Comparison of ENCODE assay signal across 33 cellular contexts in genomic region chr1:30328100-30328370, GRCh38.
"Had no signal": no experiment of that assay in that cellular context is flagged by ENCODE, and none has a peak within 500 bp of the region (broad histone marks: within the 10 kb centered on the region; RNA-seq: fewer than 3 reads in every experiment).

No MANE protein-coding gene starts in this region.

- ATAC-seq: activated CD8-positive, alpha-beta memory T cell treated with anti-CD3 and anti-CD28 coated beads, Interleukin-2, amount 10 ng/mL, durations not matched to agents 7 days and 5 days; activated CD8-positive, alpha-beta T cell treated with anti-CD3 and anti-CD28 coated beads, Interleukin-2, amount 10 ng/mL, durations not matched to agents 7 days and 5 days; activated naive CD8-positive, alpha-beta T cell treated with anti-CD3 and anti-CD28 coated beads, Interleukin-2, amount 50 U/mL, for 24 hours had no signal

- H3K9me3 ChIP-seq: ascending aorta had no signal

- H3K4me1 Mint-ChIP-seq: activated B cell treated with CpG ODN at 0.5 μM for 24 hours; activated CD4-positive, alpha-beta T cell treated with anti-CD3 and anti-CD28 coated beads, Interleukin-2, amount 10 ng/mL, durations not matched to agents 24 days and 14 days; activated CD8-positive, alpha-beta memory T cell treated with anti-CD3 and anti-CD28 coated beads, Interleukin-2, amount 10 ng/mL, durations not matched to agents 7 days and 5 days; activated naive CD4-positive, alpha-beta T cell treated with anti-CD3 and anti-CD28 coated beads, Interleukin-2, amount 10 ng/mL, durations not matched to agents 7 days and 5 days; activated naive CD4-positive, alpha-beta T cell treated with anti-CD3 and anti-CD28 coated beads, Interleukin-2, amount 50 U/mL, for 24 hours; activated naive CD8-positive, alpha-beta T cell treated with anti-CD3 and anti-CD28 coated beads, Interleukin-2, amount 10 ng/mL, durations not matched to agents 7 days and 5 days; activated naive CD8-positive, alpha-beta T cell treated with anti-CD3 and anti-CD28 coated beads, Interleukin-2, amount 50 U/mL, for 24 hours had no signal

- H3K27ac ChIP-seq: ascending aorta, cardiac muscle cell, VCaP had no signal

- H3K27me3 ChIP-seq: ascending aorta, cardiac muscle cell had no signal

- H3K36me3 Mint-ChIP-seq: activated CD4-positive, alpha-beta memory T cell treated with anti-CD3 and anti-CD28 coated beads for 36 hours; activated CD8-positive, alpha-beta memory T cell treated with anti-CD3 and anti-CD28 coated beads, Interleukin-2, amount 10 ng/mL, durations not matched to agents 7 days and 5 days; activated naive CD4-positive, alpha-beta T cell treated with anti-CD3 and anti-CD28 coated beads, Interleukin-2, amount 10 ng/mL, durations not matched to agents 7 days and 5 days; activated naive CD4-positive, alpha-beta T cell treated with anti-CD3 and anti-CD28 coated beads, Interleukin-2, amount 50 U/mL, for 24 hours; activated naive CD8-positive, alpha-beta T cell; activated naive CD8-positive, alpha-beta T cell treated with anti-CD3 and anti-CD28 coated beads, Interleukin-2, amount 10 ng/mL, durations not matched to agents 7 days and 5 days; brain had no signal

- H3K4me3 Mint-ChIP-seq: activated B cell treated with CpG ODN at 0.5 μM for 24 hours; activated CD4-positive, alpha-beta memory T cell treated with anti-CD3 and anti-CD28 coated beads for 36 hours; activated CD4-positive, alpha-beta T cell treated with anti-CD3 and anti-CD28 coated beads, Interleukin-2, amount 10 ng/mL, durations not matched to agents 24 days and 14 days; activated CD8-positive, alpha-beta memory T cell treated with anti-CD3 and anti-CD28 coated beads, Interleukin-2, amount 10 ng/mL, durations not matched to agents 7 days and 5 days; activated CD8-positive, alpha-beta T cell treated with anti-CD3 and anti-CD28 coated beads, Interleukin-2, amount 10 ng/mL, durations not matched to agents 7 days and 5 days; activated naive CD4-positive, alpha-beta T cell treated with anti-CD3 and anti-CD28 coated beads, Interleukin-2, amount 10 ng/mL, durations not matched to agents 7 days and 5 days; activated naive CD4-positive, alpha-beta T cell treated with anti-CD3 and anti-CD28 coated beads, Interleukin-2, amount 50 U/mL, for 24 hours; activated naive CD8-positive, alpha-beta T cell; activated naive CD8-positive, alpha-beta T cell treated with anti-CD3 and anti-CD28 coated beads, Interleukin-2, amount 10 ng/mL, durations not matched to agents 7 days and 5 days; activated naive CD8-positive, alpha-beta T cell treated with anti-CD3 and anti-CD28 coated beads, Interleukin-2, amount 50 U/mL, for 24 hours; activated T-cell treated with anti-CD3 and anti-CD28 coated beads, Interleukin-2, amount 50 U/mL, for 24 hours; brain; T-helper 1 cell treated with Interleukin-12 subunit alpha and Interleukin-12 subunit beta and Interleukin-4 antibody, amounts not matched to agents 30 μg/mL and 1 μg/mL, for 36 hours; T-helper 2 cell treated with Interferon-gamma antibody and Interleukin-4, amounts not matched to agents 5 μg/mL and 100 μg/mL, for 36 hours had no signal

- H3K27me3 Mint-ChIP-seq: activated CD8-positive, alpha-beta memory T cell treated with anti-CD3 and anti-CD28 coated beads, Interleukin-2, amount 10 ng/mL, durations not matched to agents 7 days and 5 days; activated naive CD8-positive, alpha-beta T cell treated with anti-CD3 and anti-CD28 coated beads, Interleukin-2, amount 10 ng/mL, durations not matched to agents 7 days and 5 days; activated T-cell treated with anti-CD3 and anti-CD28 coated beads, Interleukin-2, amount 50 U/mL, for 24 hours had no signal

- H3K27ac Mint-ChIP-seq: activated B cell treated with CpG ODN at 0.5 μM for 24 hours; activated CD4-positive, alpha-beta memory T cell treated with anti-CD3 and anti-CD28 coated beads for 36 hours; activated CD4-positive, alpha-beta T cell treated with anti-CD3 and anti-CD28 coated beads, Interleukin-2, amount 10 ng/mL, durations not matched to agents 24 days and 14 days; activated CD8-positive, alpha-beta memory T cell treated with anti-CD3 and anti-CD28 coated beads, Interleukin-2, amount 10 ng/mL, durations not matched to agents 7 days and 5 days; activated CD8-positive, alpha-beta T cell treated with anti-CD3 and anti-CD28 coated beads, Interleukin-2, amount 10 ng/mL, durations not matched to agents 7 days and 5 days; activated naive CD4-positive, alpha-beta T cell treated with anti-CD3 and anti-CD28 coated beads, Interleukin-2, amount 10 ng/mL, durations not matched to agents 7 days and 5 days; activated naive CD4-positive, alpha-beta T cell treated with anti-CD3 and anti-CD28 coated beads, Interleukin-2, amount 50 U/mL, for 24 hours; activated naive CD8-positive, alpha-beta T cell; activated naive CD8-positive, alpha-beta T cell treated with anti-CD3 and anti-CD28 coated beads, Interleukin-2, amount 10 ng/mL, durations not matched to agents 7 days and 5 days; activated naive CD8-positive, alpha-beta T cell treated with anti-CD3 and anti-CD28 coated beads, Interleukin-2, amount 50 U/mL, for 24 hours; activated T-cell treated with anti-CD3 and anti-CD28 coated beads, Interleukin-2, amount 50 U/mL, for 24 hours; activated T-helper 2 cell treated with anti-CD3 and anti-CD28 coated beads, Interferon-gamma antibody, Interleukin-2, Interleukin-4, amounts not matched to agents 10 μg/mL and 5 μg/mL and 100 μg/mL, durations not matched to agents 14 hours and 24 hours and 36 hours; brain; T-helper 1 cell treated with Interleukin-12 subunit alpha and Interleukin-12 subunit beta and Interleukin-4 antibody, amounts not matched to agents 30 μg/mL and 1 μg/mL, for 36 hours; T-helper 2 cell treated with Interferon-gamma antibody and Interleukin-4, amounts not matched to agents 5 μg/mL and 100 μg/mL, for 36 hours had no signal

- H3K36me3 ChIP-seq: ascending aorta, cardiac muscle cell had no signal

- H3K4me1 ChIP-seq: ascending aorta had no signal

- DNase-seq: activated B cell treated with CpG ODN at 0.5 μM for 24 hours; activated CD4-positive, alpha-beta memory T cell treated with anti-CD3 and anti-CD28 coated beads for 36 hours; activated CD4-positive, alpha-beta T cell treated with anti-CD3 and anti-CD28 coated beads for 4 hours; activated CD4-positive, alpha-beta T cell treated with anti-CD3 and anti-CD28 coated beads, Interleukin-2, amount 10 ng/mL, durations not matched to agents 24 days and 14 days; activated CD4-positive, alpha-beta T cell treated with anti-CD3 and anti-CD28 coated beads, Interleukin-2, amount 50 U/mL, for 1 hour; activated CD4-positive, alpha-beta T cell treated with anti-CD3 and anti-CD28 coated beads, Interleukin-2, amount 50 U/mL, for 4 hours; activated CD4-positive, CD25-positive, alpha-beta regulatory T cell treated with anti-CD3 and anti-CD28 coated beads, Interleukin-2, amount 50 U/mL, for 72 hours; activated CD8-positive, alpha-beta memory T cell treated with anti-CD3 and anti-CD28 coated beads, Interleukin-2, amount 50 U/mL, for 48 hours; activated CD8-positive, alpha-beta T cell treated with anti-CD3 and anti-CD28 coated beads, Interleukin-2, amount 10 ng/mL, durations not matched to agents 7 days and 5 days; activated effector memory CD4-positive, alpha-beta T cell treated with Interleukin-2 at 50 U/mL for 16 hours; activated gamma-delta T cell; activated naive CD4-positive, alpha-beta T cell treated with anti-CD3 and anti-CD28 coated beads, Interleukin-2, amount 10 ng/mL, durations not matched to agents 7 days and 5 days; activated naive CD4-positive, alpha-beta T cell treated with Interleukin-2 at 50 U/mL for 16 hours; activated naive CD8-positive, alpha-beta T cell treated with anti-CD3 and anti-CD28 coated beads, Interleukin-2, amount 10 ng/mL, durations not matched to agents 7 days and 5 days; activated naive CD8-positive, alpha-beta T cell treated with anti-CD3 and anti-CD28 coated beads, Interleukin-2, amount 50 U/mL, for 24 hours; activated T-cell treated with anti-CD3 and anti-CD28 coated beads, Interleukin-2, amount 50 U/mL, for 24 hours; amygdala; anterior cingulate cortex; central memory CD4-positive, alpha-beta T cell; SW 1271; T-helper 1 cell; T-helper 2 cell; T-helper 9 cell had no signal

- H3K9me3 Mint-ChIP-seq: activated B cell treated with CpG ODN at 0.5 μM for 24 hours; activated CD4-positive, alpha-beta memory T cell treated with anti-CD3 and anti-CD28 coated beads for 36 hours; activated CD4-positive, alpha-beta T cell treated with anti-CD3 and anti-CD28 coated beads, Interleukin-2, amount 10 ng/mL, durations not matched to agents 24 days and 14 days; activated naive CD4-positive, alpha-beta T cell treated with anti-CD3 and anti-CD28 coated beads, Interleukin-2, amount 10 ng/mL, durations not matched to agents 7 days and 5 days; activated naive CD4-positive, alpha-beta T cell treated with anti-CD3 and anti-CD28 coated beads, Interleukin-2, amount 50 U/mL, for 24 hours; activated naive CD8-positive, alpha-beta T cell treated with anti-CD3 and anti-CD28 coated beads, Interleukin-2, amount 10 ng/mL, durations not matched to agents 7 days and 5 days; activated naive CD8-positive, alpha-beta T cell treated with anti-CD3 and anti-CD28 coated beads, Interleukin-2, amount 50 U/mL, for 24 hours; activated T-cell treated with anti-CD3 and anti-CD28 coated beads, Interleukin-2, amount 50 U/mL, for 24 hours; activated T-helper 2 cell treated with anti-CD3 and anti-CD28 coated beads, Interferon-gamma antibody, Interleukin-2, Interleukin-4, amounts not matched to agents 10 μg/mL and 5 μg/mL and 100 μg/mL, durations not matched to agents 14 hours and 24 hours and 36 hours; T-helper 1 cell treated with Interleukin-12 subunit alpha and Interleukin-12 subunit beta and Interleukin-4 antibody, amounts not matched to agents 30 μg/mL and 1 μg/mL, for 36 hours; T-helper 2 cell treated with Interferon-gamma antibody and Interleukin-4, amounts not matched to agents 5 μg/mL and 100 μg/mL, for 36 hours had no signal

- H3K4me3 ChIP-seq: ascending aorta, cardiac muscle cell had no signal
